In genomic region chr16:51818342-51818944, GRCh38 we compare ENCODE assay signal across 8 cellular contexts.
DNase-seq lines count a peak whose midpoint lies in the region; ATAC-seq lines count a peak whose summit lies in the region.

No MANE protein-coding gene starts in this region.

- no peak overlapping the region for H3K4me3 Mint-ChIP-seq in activated CD8-positive, alpha-beta memory T cell treated with anti-CD3 and anti-CD28 coated beads, Interleukin-2, amount 10 ng/mL, durations not matched to agents 7 days and 5 days

- no peak overlapping the region for H3K27ac Mint-ChIP-seq in activated CD8-positive, alpha-beta memory T cell treated with anti-CD3 and anti-CD28 coated beads, Interleukin-2, amount 10 ng/mL, durations not matched to agents 7 days and 5 days

- no peak for ATAC-seq in activated CD8-positive, alpha-beta memory T cell treated with anti-CD3 and anti-CD28 coated beads, Interleukin-2, amount 10 ng/mL, durations not matched to agents 7 days and 5 days
- ATAC-seq in GM21423 (IDR thresholded peaks at IDR 0.05; ENCODE audit: unreplicated experiment) (no peak), HG02763 (IDR thresholded peaks at IDR 0.05; ENCODE audit: unreplicated experiment) (no peak)

- H3K4me1 ChIP-seq in Karpas-422 (ENCODE audit: low read length), result no peaks in the 10 kb centered on the region

- no peaks in the 10 kb centered on the region for H4K20me1 ChIP-seq in Karpas-422 (ENCODE audit: insufficient read depth, low read depth, low read length)

- H3K4me2 ChIP-seq in Karpas-422 (ENCODE audit: low read depth, low read length, poor library complexity, severe bottlenecking), result no peak overlapping the region

- no peaks in the 10 kb centered on the region for H3K36me3 Mint-ChIP-seq in activated CD8-positive, alpha-beta memory T cell treated with anti-CD3 and anti-CD28 coated beads, Interleukin-2, amount 10 ng/mL, durations not matched to agents 7 days and 5 days

- no peak overlapping the region for H3K4me3 ChIP-seq in Karpas-422 (ENCODE audit: low read length)

- no peaks in the 10 kb centered on the region for H3K4me1 Mint-ChIP-seq in activated CD8-positive, alpha-beta memory T cell treated with anti-CD3 and anti-CD28 coated beads, Interleukin-2, amount 10 ng/mL, durations not matched to agents 7 days and 5 days

- H3K9ac ChIP-seq in Karpas-422 (ENCODE audit: low read length), result no peak overlapping the region

- no peaks in the 10 kb centered on the region for H3K9me3 Mint-ChIP-seq in activated CD8-positive, alpha-beta memory T cell treated with anti-CD3 and anti-CD28 coated beads, Interleukin-2, amount 10 ng/mL, durations not matched to agents 7 days and 5 days (ENCODE audit: low read depth)

- H3K79me2 ChIP-seq in Karpas-422 (ENCODE audit: low read length), result no peaks in the 10 kb centered on the region

- H3K36me3 ChIP-seq in Karpas-422 (ENCODE audit: insufficient read depth, low read length), result no peaks in the 10 kb centered on the region

- no peaks in the 10 kb centered on the region for H3K27me3 ChIP-seq in Karpas-422 (ENCODE audit: low read length)

- peaks cover 3% of the 10 kb centered on the region for H3K9me3 ChIP-seq in Karpas-422 (ENCODE audit: low read length)

- no peak overlapping the region for H3K27ac ChIP-seq in Karpas-422 (ENCODE audit: low read length)

- no peaks in the 10 kb centered on the region for H3K9me2 ChIP-seq in Karpas-422 (replicated peaks; ENCODE audit: insufficient read depth, low read length)

- H3K27me3 Mint-ChIP-seq in activated CD8-positive, alpha-beta memory T cell treated with anti-CD3 and anti-CD28 coated beads, Interleukin-2, amount 10 ng/mL, durations not matched to agents 7 days and 5 days, result no peaks in the 10 kb centered on the region

- DNase-seq in activated CD8-positive, alpha-beta memory T cell treated with anti-CD3 and anti-CD28 coated beads, Interleukin-2, amount 50 U/mL, for 48 hours, result peak; percentile 53
- DNase-seq in activated CD8-positive, alpha-beta memory T cell treated with anti-CD3 and anti-CD28 coated beads, Interleukin-2, amount 10 ng/mL, durations not matched to agents 7 days and 5 days, result no peak
- DNase-seq in Karpas-422 (peak; percentile 76), islet precursor cell (peak; percentile 72), HuH-7.5 (ENCODE audit: low spot score) (no peak)
- DNase-seq in activated CD4-positive, alpha-beta T cell treated with anti-CD3 and anti-CD28 coated beads, Interleukin-2, amount 50 U/mL, for 48 hours, result peak; percentile 20 to 25

- CTCF ChIA-PET in activated CD8-positive, alpha-beta memory T cell treated with anti-CD3 and anti-CD28 coated beads, Interleukin-2, amount 10 ng/mL, durations not matched to agents 7 days and 5 days (lab: Charles Lee), result interaction anchor here (0.9 kb wide), 1 partner anchor 18 kb away, joined by 3 read pairs; no protein-coding TSS in a partner anchor

- no peak overlapping the region for H2AFZ ChIP-seq in Karpas-422 (ENCODE audit: low read length)

Comparison
In these comparisons a context has a peak if more than half of its experiments do, and no peak if none do; other contexts are left out.
1. DNase-seq: peak in activated CD8-positive, alpha-beta memory T cell treated with anti-CD3 and anti-CD28 coated beads, Interleukin-2, amount 50 U/mL, for 48 hours (single experiment), Karpas-422 (single experiment), activated CD4-positive, alpha-beta T cell treated with anti-CD3 and anti-CD28 coated beads, Interleukin-2, amount 50 U/mL, for 48 hours (2 of 2) and islet precursor cell (single experiment); none in activated CD8-positive, alpha-beta memory T cell treated with anti-CD3 and anti-CD28 coated beads, Interleukin-2, amount 10 ng/mL, durations not matched to agents 7 days and 5 days (single experiment) and HuH-7.5 (single experiment).